ENCODE assay signal across 33 cellular contexts in genomic region chr17:47866941-47867340, GRCh38. TPM values are rescaled to one million over a fixed set of nuclear protein-coding genes. Genes with fewer than 3 reads are reported as not detected.
DNase-seq lines count a peak whose midpoint lies in the region; ATAC-seq, FAIRE-seq and TF ChIP-seq lines count a peak whose summit lies in the region.
"Had no signal": no experiment of that assay in that cellular context is flagged by ENCODE, and none has a peak within 500 bp of the region (broad histone marks: within the 10 kb centered on the region; RNA-seq: fewer than 3 reads in every experiment).

No MANE protein-coding gene starts in this region.

- H4K20me1 ChIP-seq in GM23248 (ENCODE audit: insufficient read depth): no peaks in the 10 kb centered on the region

- no peaks in the 10 kb centered on the region for H3F3A ChIP-seq in GM23248 (ENCODE audit: insufficient read depth)

- H2AFZ ChIP-seq in GM23248: no peak overlapping the region

- peak; percentile 67 for ATAC-seq in Right ventricle myocardium inferior
- peak; percentile 34 for ATAC-seq in left ventricle myocardium superior
- ATAC-seq: activated CD4-positive, CD25-positive, alpha-beta regulatory T cell treated with anti-CD3 and anti-CD28 coated beads, Interleukin-2, amount 50 U/mL, for 24 hours; activated naive CD4-positive, alpha-beta T cell treated with anti-CD3 and anti-CD28 coated beads, Interleukin-2, amount 50 U/mL, for 72 hours; foreskin keratinocyte; stimulated activated naive B cell treated with anti-CD40 and anti-IgM and Interleukin-4, amounts not matched to agents 10 μg/mL and 1 μg/mL and 100 μg/mL, for 72 hours had no signal

- intact Hi-C loops in Right ventricle myocardium inferior (cut with DNase I): no loop called here
- intact Hi-C loops in cardiac septum (cut with DNase I): no loop called here
- intact Hi-C loops in left ventricle myocardium superior (cut with micrococcal nuclease): no loop called here
- intact Hi-C loops in activated T-helper 1 cell treated with anti-CD3 and anti-CD28 coated beads, Interleukin-12 subunit alpha, Interleukin-12 subunit beta, Interleukin-2, Interleukin-4 antibody, amounts not matched to agents 30 ng/mL and 10 ng/mL and 1 ng/mL, durations not matched to agents 14 hours and 24 hours and 36 hours (cut with micrococcal nuclease): no loop called here

- no peaks in the 10 kb centered on the region for H3K36me3 ChIP-seq in GM23248 (ENCODE audit: low read depth)
- H3K36me3 ChIP-seq: MG63, neutrophil, prostate gland, suprapubic skin, uterus had no signal

- H3K27me3 ChIP-seq in GM23248 (replicated peaks; ENCODE audit: insufficient read depth): peaks cover 17% of the 10 kb centered on the region
- H3K27me3 ChIP-seq: MG63 had no signal

- no peak overlapping the region for H3K4me2 ChIP-seq in GM23248 (ENCODE audit: unreplicated experiment)

- H3K27me3 Mint-ChIP-seq in activated T-helper 1 cell treated with anti-CD3 and anti-CD28 coated beads, Interleukin-12 subunit alpha, Interleukin-12 subunit beta, Interleukin-2, Interleukin-4 antibody, amounts not matched to agents 30 ng/mL and 10 ng/mL and 1 ng/mL, durations not matched to agents 14 hours and 24 hours and 36 hours (ENCODE audit: insufficient read depth): peaks cover 31% of the 10 kb centered on the region

- no peaks in the 10 kb centered on the region for H3K9me3 ChIP-seq in GM23248 (ENCODE audit: low read depth)
- H3K9me3 ChIP-seq: neutrophil, prostate gland, suprapubic skin, uterus had no signal

- 42 to 46% methylated on average over 19 to 20 of the region's 20 CpGs for WGBS in GM23248 (ENCODE audit: low coverage in 1 of 2, low lambda C conversion rate in 2 of 2, missing lambda C conversion rate in 2 of 2), 2 experiments

- FAIRE-seq in urothelium cell line (lab: Jason Lieb, UNC): peak; percentile 42
- FAIRE-seq: A204.1, astrocyte, H54 had no signal

- H3K4me1 ChIP-seq in GM23248 (ENCODE audit: insufficient read depth): peaks cover 16% of the 10 kb centered on the region
- H3K4me1 ChIP-seq: prostate gland, uterus had no signal

- H3K36me3 Mint-ChIP-seq in activated T-helper 1 cell treated with anti-CD3 and anti-CD28 coated beads, Interleukin-12 subunit alpha, Interleukin-12 subunit beta, Interleukin-2, Interleukin-4 antibody, amounts not matched to agents 30 ng/mL and 10 ng/mL and 1 ng/mL, durations not matched to agents 14 hours and 24 hours and 36 hours (ENCODE audit: low read depth): no peaks in the 10 kb centered on the region
- H3K36me3 Mint-ChIP-seq: activated CD4-positive, alpha-beta memory T cell treated with anti-CD3 and anti-CD28 coated beads for 36 hours; activated naive CD4-positive, alpha-beta T cell treated with anti-CD3 and anti-CD28 coated beads, Interleukin-2, amount 50 U/mL, for 72 hours; CD4-positive, alpha-beta memory T cell had no signal

- DNase-seq in Right ventricle myocardium inferior (ENCODE audit: missing footprints) (no peak), cardiac septum (ENCODE audit: low spot score) (no peak), cardiac fibroblast (ENCODE audit: low read depth in 2 of 2) (peak; percentile 40 to 75), left ventricle myocardium superior (no peak), urothelium cell line (ENCODE audit: low spot score) (no peak), Ammon's horn (ENCODE audit: low spot score) (no peak), GM23248 (no peak)
- DNase-seq in activated T-helper 1 cell treated with anti-CD3 and anti-CD28 coated beads, Interleukin-12 subunit alpha, Interleukin-12 subunit beta, Interleukin-2, Interleukin-4 antibody, amounts not matched to agents 30 ng/mL and 10 ng/mL and 1 ng/mL, durations not matched to agents 14 hours and 24 hours and 36 hours (ENCODE audit: low spot score): no peak
- DNase-seq: activated CD4-positive, alpha-beta memory T cell treated with anti-CD3 and anti-CD28 coated beads for 36 hours; activated CD8-positive, alpha-beta memory T cell treated with anti-CD3 and anti-CD28 coated beads, Interleukin-2, amount 50 U/mL, for 4 hours; CD4-positive, alpha-beta memory T cell; cerebellar nuclear complex; dorsolateral prefrontal cortex; mesendoderm; MG63; NCI-H2029; NCI-H226; NCI-H69; stimulated activated CD4-positive, alpha-beta T cell treated with anti-CD3 and anti-CD28 coated beads, Interleukin-15, amount 100 ng/mL, for 24 hours; stimulated activated naive B cell treated with anti-CD40 and anti-IgM and Interleukin-4, amounts not matched to agents 10 μg/mL and 1 μg/mL and 100 μg/mL, for 72 hours; uterus had no signal

- H3K79me2 ChIP-seq in GM23248 (ENCODE audit: insufficient read depth): no peaks in the 10 kb centered on the region

- no peaks in the 10 kb centered on the region for H3K9me3 Mint-ChIP-seq in activated T-helper 1 cell treated with anti-CD3 and anti-CD28 coated beads, Interleukin-12 subunit alpha, Interleukin-12 subunit beta, Interleukin-2, Interleukin-4 antibody, amounts not matched to agents 30 ng/mL and 10 ng/mL and 1 ng/mL, durations not matched to agents 14 hours and 24 hours and 36 hours
- H3K9me3 Mint-ChIP-seq: activated CD4-positive, alpha-beta memory T cell treated with anti-CD3 and anti-CD28 coated beads for 36 hours; activated T-helper 2 cell treated with anti-CD3 and anti-CD28 coated beads, Interferon-gamma antibody, Interleukin-2, Interleukin-4, amounts not matched to agents 10 μg/mL and 5 μg/mL and 100 μg/mL, durations not matched to agents 14 hours and 24 hours and 36 hours; CD4-positive, alpha-beta memory T cell had no signal

- H3K9me2 ChIP-seq in GM23248 (ENCODE audit: insufficient read depth): no peaks in the 10 kb centered on the region

- H3K4me3 ChIP-seq in cardiac fibroblast (replicated peaks in 1 of 2; ENCODE audit: low read depth in 2 of 2, low read length in 2 of 2) (no peak overlapping the region), GM23248 (no peak overlapping the region)
- H3K4me3 ChIP-seq: dorsolateral prefrontal cortex, MG63, prostate gland, suprapubic skin, uterus had no signal

- H3K9ac ChIP-seq in GM23248: no peak overlapping the region

- in situ Hi-C loops in GM23248 (cut with MboI): no loop called here

- H3K4me3 Mint-ChIP-seq in activated T-helper 1 cell treated with anti-CD3 and anti-CD28 coated beads, Interleukin-12 subunit alpha, Interleukin-12 subunit beta, Interleukin-2, Interleukin-4 antibody, amounts not matched to agents 30 ng/mL and 10 ng/mL and 1 ng/mL, durations not matched to agents 14 hours and 24 hours and 36 hours: no peak overlapping the region
- H3K4me3 Mint-ChIP-seq: activated CD4-positive, alpha-beta memory T cell treated with anti-CD3 and anti-CD28 coated beads for 36 hours; CD4-positive, alpha-beta memory T cell; stimulated activated naive B cell treated with anti-CD40 and anti-IgM and Interleukin-4, amounts not matched to agents 10 μg/mL and 1 μg/mL and 100 μg/mL, for 72 hours had no signal

- H3K27ac ChIP-seq in GM23248: no peak overlapping the region
- H3K27ac ChIP-seq: dorsolateral prefrontal cortex, neutrophil, prostate gland, suprapubic skin, uterus had no signal

- TF ChIP-seq CTCF in cardiac fibroblast (IDR thresholded peaks at IDR 0.05; ENCODE audit: low read depth, low read length): no peak

- H3K27ac Mint-ChIP-seq in activated T-helper 1 cell treated with anti-CD3 and anti-CD28 coated beads, Interleukin-12 subunit alpha, Interleukin-12 subunit beta, Interleukin-2, Interleukin-4 antibody, amounts not matched to agents 30 ng/mL and 10 ng/mL and 1 ng/mL, durations not matched to agents 14 hours and 24 hours and 36 hours: no peak overlapping the region
- H3K27ac Mint-ChIP-seq: activated CD4-positive, alpha-beta memory T cell treated with anti-CD3 and anti-CD28 coated beads for 36 hours; activated naive CD4-positive, alpha-beta T cell treated with anti-CD3 and anti-CD28 coated beads, Interleukin-2, amount 50 U/mL, for 72 hours; activated T-helper 2 cell treated with anti-CD3 and anti-CD28 coated beads, Interferon-gamma antibody, Interleukin-2, Interleukin-4, amounts not matched to agents 10 μg/mL and 5 μg/mL and 100 μg/mL, durations not matched to agents 14 hours and 24 hours and 36 hours; CD4-positive, alpha-beta memory T cell; stimulated activated naive B cell treated with anti-CD40 and anti-IgM and Interleukin-4, amounts not matched to agents 10 μg/mL and 1 μg/mL and 100 μg/mL, for 72 hours had no signal

- H3K4me1 Mint-ChIP-seq in activated T-helper 1 cell treated with anti-CD3 and anti-CD28 coated beads, Interleukin-12 subunit alpha, Interleukin-12 subunit beta, Interleukin-2, Interleukin-4 antibody, amounts not matched to agents 30 ng/mL and 10 ng/mL and 1 ng/mL, durations not matched to agents 14 hours and 24 hours and 36 hours (ENCODE audit: low read depth): peaks cover 18% of the 10 kb centered on the region

RNA-seq across cellular contexts. Expression of gene SP6, which starts 16.0 kb away (rescaled TPM):
- total RNA-seq in Right ventricle myocardium inferior (0.19 TPM), cardiac septum (0.08 TPM), left ventricle myocardium superior (0.15 TPM)
- 0.05 and 0.12 TPM in 2 replicates for total RNA-seq in activated T-helper 1 cell treated with anti-CD3 and anti-CD28 coated beads, Interleukin-12 subunit alpha, Interleukin-12 subunit beta, Interleukin-2, Interleukin-4 antibody, amounts not matched to agents 30 ng/mL and 10 ng/mL and 1 ng/mL, durations not matched to agents 14 hours and 24 hours and 36 hours
- not detected in 2 replicates for total RNA-seq in GM23248 (2014; rRNA removed; shearing (Covaris generic))
- polyA plus RNA-seq in GM23248 (2016; fragmentation: Nextera tagmentation; extraction: Ambion mirVana): not detected in 2 replicates
- total RNA-seq: CD4-positive, alpha-beta memory T cell had no signal
- polyA plus RNA-seq: CD4-positive, alpha-beta memory T cell had no signal

RNA-seq across cellular contexts. Expression of gene SCRN2, which starts 25.9 kb away (rescaled TPM):
- total RNA-seq in Right ventricle myocardium inferior: 27.0 TPM
- total RNA-seq in cardiac septum: 32.1 TPM
- 33.8 TPM for total RNA-seq in left ventricle myocardium superior
- 24.5 and 26.3 TPM in 2 replicates for total RNA-seq in activated T-helper 1 cell treated with anti-CD3 and anti-CD28 coated beads, Interleukin-12 subunit alpha, Interleukin-12 subunit beta, Interleukin-2, Interleukin-4 antibody, amounts not matched to agents 30 ng/mL and 10 ng/mL and 1 ng/mL, durations not matched to agents 14 hours and 24 hours and 36 hours
- 36.3 and 41.2 TPM in 2 replicates for total RNA-seq in GM23248 (2014; rRNA removed; shearing (Covaris generic))
- polyA plus RNA-seq in GM23248 (2016; fragmentation: Nextera tagmentation; extraction: Ambion mirVana): 38.6 and 39.5 TPM in 2 replicates

RNA-seq across cellular contexts. Expression of gene SP2, which starts 29.1 kb away (rescaled TPM):
- total RNA-seq in Right ventricle myocardium inferior (11.7 TPM), cardiac septum (16.3 TPM), left ventricle myocardium superior (14.1 TPM)
- 24.0 and 26.3 TPM in 2 replicates for total RNA-seq in activated T-helper 1 cell treated with anti-CD3 and anti-CD28 coated beads, Interleukin-12 subunit alpha, Interleukin-12 subunit beta, Interleukin-2, Interleukin-4 antibody, amounts not matched to agents 30 ng/mL and 10 ng/mL and 1 ng/mL, durations not matched to agents 14 hours and 24 hours and 36 hours
- 2.5 and 3.2 TPM in 2 replicates for total RNA-seq in GM23248 (2014; rRNA removed; shearing (Covaris generic))
- 13.6 and 14.2 TPM in 2 replicates for polyA plus RNA-seq in GM23248 (2016; fragmentation: Nextera tagmentation; extraction: Ambion mirVana)

RNA-seq across cellular contexts. Expression of gene LRRC46, which starts 35.5 kb away (rescaled TPM):
- total RNA-seq in Right ventricle myocardium inferior (0.30 TPM), cardiac septum (0.27 TPM), left ventricle myocardium superior (not detected)
- total RNA-seq in activated T-helper 1 cell treated with anti-CD3 and anti-CD28 coated beads, Interleukin-12 subunit alpha, Interleukin-12 subunit beta, Interleukin-2, Interleukin-4 antibody, amounts not matched to agents 30 ng/mL and 10 ng/mL and 1 ng/mL, durations not matched to agents 14 hours and 24 hours and 36 hours: 0.39 and 0.70 TPM in 2 replicates
- total RNA-seq in GM23248 (2014; rRNA removed; shearing (Covaris generic)): not detected in 2 replicates
- 0.82 and 0.95 TPM in 2 replicates for polyA plus RNA-seq in GM23248 (2016; fragmentation: Nextera tagmentation; extraction: Ambion mirVana)
- total RNA-seq: G401, SK-MEL-5, suprapubic skin had no signal
- polyA plus RNA-seq: CD4-positive, alpha-beta memory T cell had no signal

RNA-seq across cellular contexts. Expression of gene MRPL10, which starts 35.6 kb away (rescaled TPM):
- total RNA-seq in Right ventricle myocardium inferior: 54.9 TPM
- total RNA-seq in cardiac septum: 55.5 TPM
- total RNA-seq in left ventricle myocardium superior: 53.5 TPM
- total RNA-seq in activated T-helper 1 cell treated with anti-CD3 and anti-CD28 coated beads, Interleukin-12 subunit alpha, Interleukin-12 subunit beta, Interleukin-2, Interleukin-4 antibody, amounts not matched to agents 30 ng/mL and 10 ng/mL and 1 ng/mL, durations not matched to agents 14 hours and 24 hours and 36 hours: 53.6 and 56.9 TPM in 2 replicates
- total RNA-seq in GM23248 (2014; rRNA removed; shearing (Covaris generic)): 24.8 and 37.3 TPM in 2 replicates
- polyA plus RNA-seq in GM23248 (2016; fragmentation: Nextera tagmentation; extraction: Ambion mirVana): 30.6 and 35.1 TPM in 2 replicates

Comparison
In these comparisons a context has a peak if more than half of its experiments do, and no peak if none do; other contexts are left out.
1. DNase-seq: peak in cardiac fibroblast (2 of 2); none in Right ventricle myocardium inferior (single experiment), cardiac septum (single experiment), left ventricle myocardium superior (single experiment), urothelium cell line (single experiment), activated T-helper 1 cell treated with anti-CD3 and anti-CD28 coated beads, Interleukin-12 subunit alpha, Interleukin-12 subunit beta, Interleukin-2, Interleukin-4 antibody, amounts not matched to agents 30 ng/mL and 10 ng/mL and 1 ng/mL, durations not matched to agents 14 hours and 24 hours and 36 hours (single experiment), Ammon's horn (single experiment) and GM23248 (single experiment).